Comparison of ENCODE assay signal across 17 cellular contexts in genomic region chr15:51416129-51416528, GRCh38.
"Had no signal": no experiment of that assay in that cellular context is flagged by ENCODE, and none has a peak within 500 bp of the region (broad histone marks: within the 10 kb centered on the region; RNA-seq: fewer than 3 reads in every experiment).

No MANE protein-coding gene starts in this region.

- H3K36me3 ChIP-seq: esophagus muscularis mucosa, gastroesophageal sphincter, heart left ventricle, left lung, lower lobe of right lung had no signal

- H3K4me1 ChIP-seq: esophagus muscularis mucosa, foreskin keratinocyte, gastroesophageal sphincter, heart left ventricle, left lung, lower lobe of right lung had no signal

- H3K27ac ChIP-seq: coronary artery, dorsolateral prefrontal cortex, esophagus muscularis mucosa, foreskin keratinocyte, gastroesophageal sphincter, heart left ventricle, left lung, lower lobe of right lung had no signal

- H3K4me3 ChIP-seq: coronary artery, dorsolateral prefrontal cortex, esophagus muscularis mucosa, gastroesophageal sphincter, heart left ventricle, left lung, lower lobe of right lung had no signal

- DNase-seq: dermis blood vessel endothelial cell; dorsolateral prefrontal cortex; effector CD4-positive, alpha-beta T cell; effector memory CD4-positive, alpha-beta T cell; foreskin keratinocyte; heart left ventricle; hippocampal formation; left cardiac atrium; left lung; left ventricle myocardium superior; lower lobe of right lung; mesenchymal stem cell; midbrain; naive thymus-derived CD4-positive, alpha-beta T cell had no signal

- H3K27me3 ChIP-seq: dorsolateral prefrontal cortex, esophagus muscularis mucosa, foreskin keratinocyte, gastroesophageal sphincter, heart left ventricle, left lung had no signal

- ATAC-seq: foreskin keratinocyte; gastroesophageal sphincter; heart left ventricle; left cardiac atrium; left lung; left ventricle myocardium superior; lower lobe of right lung; naive thymus-derived CD4-positive, alpha-beta T cell had no signal

- H3K9me3 ChIP-seq: esophagus muscularis mucosa, gastroesophageal sphincter, heart left ventricle, left lung, lower lobe of right lung had no signal
